Comparison of ENCODE assay signal across 9 cellular contexts in genomic region chr9:73133921-73134407, GRCh38. TPM values are rescaled to one million over a fixed set of nuclear protein-coding genes. Genes with fewer than 3 reads are reported as not detected.
DNase-seq lines count a peak whose midpoint lies in the region; ATAC-seq and TF ChIP-seq lines count a peak whose summit lies in the region.
"Had no signal": no experiment of that assay in that cellular context is flagged by ENCODE, and none has a peak within 500 bp of the region (broad histone marks: within the 10 kb centered on the region; RNA-seq: fewer than 3 reads in every experiment).

No MANE protein-coding gene starts in this region.

- H3K4me1 ChIP-seq in CD4-positive, alpha-beta memory T cell (ENCODE audit: insufficient read depth, low read length), result peaks cover 35% of the 10 kb centered on the region

- peaks cover 0 to 2% of the 10 kb centered on the region in 2 donors for H3K36me3 Mint-ChIP-seq in CD4-positive, alpha-beta memory T cell
- H3K36me3 Mint-ChIP-seq: memory B cell had no signal

- no peak for DNase-seq in CD4-positive, alpha-beta memory T cell
- DNase-seq in erythroblast (lab: John Stamatoyannopoulos, UW), result peak; percentile 34 to 64
- DNase-seq in islet precursor cell, result no peak
- DNase-seq in C1 segment of cervical spinal cord (lab: John Stamatoyannopoulos, UW), result no peak
- DNase-seq in cerebellar cortex (ENCODE audit: low spot score), result no peak
- DNase-seq in activated CD8-positive, alpha-beta memory T cell treated with anti-CD3 and anti-CD28 coated beads, Interleukin-2, amount 50 U/mL, for 4 hours, result no peak

- no peak for TF ChIP-seq POLR2A in erythroblast (IDR thresholded peaks at IDR 0.05; ENCODE audit: low read length)

- H3K4me1 Mint-ChIP-seq in CD4-positive, alpha-beta memory T cell, result peaks cover 22 to 44% (median 31%) of the 10 kb centered on the region in 4 donors

- H3K9me3 Mint-ChIP-seq in CD4-positive, alpha-beta memory T cell, result no peaks in the 10 kb centered on the region
- H3K9me3 Mint-ChIP-seq: memory B cell had no signal

- POLR2A ChIA-PET in CD4-positive, alpha-beta memory T cell (lab: Charles Lee; ENCODE audit: partially characterized antibody), result interaction anchor here (0.7 to 7.3 kb wide), 6 partner anchors 11 to 1223 kb away, joined by 3 to 116 read pairs (median 27); partner anchors contain the start of genes ABHD17B, ANXA1, C9orf85 and ZFAND5

- H3K27me3 Mint-ChIP-seq in CD4-positive, alpha-beta memory T cell, result no peaks in the 10 kb centered on the region
- H3K27me3 Mint-ChIP-seq: memory B cell had no signal

- intact Hi-C loops in CD4-positive, alpha-beta memory T cell (cut with micrococcal nuclease), result loop anchor here (2.0 to 5.0 kb wide), 2 partner anchors 17 to 772 kb away; no protein-coding TSS in a partner anchor

- H3K4me3 Mint-ChIP-seq in CD4-positive, alpha-beta memory T cell, result peak overlapping the region in 3 of 8 donors; percentile 4 to 36 (median 28)
- H3K4me3 Mint-ChIP-seq: memory B cell had no signal

- no peaks in the 10 kb centered on the region for H3K9me3 ChIP-seq in CD4-positive, alpha-beta memory T cell (ENCODE audit: control insufficient read depth in 1 of 2, low read length in 2 of 2)

- H3K27me3 ChIP-seq in CD4-positive, alpha-beta memory T cell (ENCODE audit: insufficient read depth, low read length), result no peaks in the 10 kb centered on the region

- no peak overlapping the region for H3K27ac ChIP-seq in CD4-positive, alpha-beta memory T cell (ENCODE audit: low read depth, low read length)

- H3K36me3 ChIP-seq in CD4-positive, alpha-beta memory T cell (ENCODE audit: insufficient read depth, low read length), result no peaks in the 10 kb centered on the region

- peak overlapping the region; percentile 19 to 99 (median 64) for H3K27ac Mint-ChIP-seq in CD4-positive, alpha-beta memory T cell
- H3K27ac Mint-ChIP-seq: memory B cell had no signal

- CTCF ChIA-PET in CD4-positive, alpha-beta memory T cell (lab: Charles Lee; ENCODE audit: partially characterized antibody), result interaction anchor here (1.4 to 2.4 kb wide), 4 partner anchors 8 to 26 kb away, joined by 3 to 9 read pairs (median 7); no protein-coding TSS in a partner anchor

- no peak overlapping the region for H3K4me3 ChIP-seq in CD4-positive, alpha-beta memory T cell (ENCODE audit: low read length in 2 of 2)

- ATAC-seq in GM21381 (IDR thresholded peaks at IDR 0.05; ENCODE audit: unreplicated experiment) (peak; percentile 58), HG03521 (IDR thresholded peaks at IDR 0.05; ENCODE audit: unreplicated experiment) (peak; percentile 48)

RNA-seq across cellular contexts. Expression of gene ANXA1, which starts 17.7 kb away (rescaled TPM):
- 100 to 1,000 TPM; 324 to 335 TPM for total RNA-seq in CD4-positive, alpha-beta memory T cell
- polyA plus RNA-seq in CD4-positive, alpha-beta memory T cell, result 1,000 to 10,000 TPM in 1 of 2 donors, 100 to 1,000 TPM in 1; 621 to 1,202 TPM

Comparison
In these comparisons a context has a peak if more than half of its experiments do, and no peak if none do; other contexts are left out.
1. DNase-seq: peak in erythroblast (2 of 2); none in CD4-positive, alpha-beta memory T cell (0 of 5), islet precursor cell (single experiment), C1 segment of cervical spinal cord (0 of 14), cerebellar cortex (single experiment) and activated CD8-positive, alpha-beta memory T cell treated with anti-CD3 and anti-CD28 coated beads, Interleukin-2, amount 50 U/mL, for 4 hours (single experiment).